1 cellular context compared by ENCODE assay signal in genomic region chr20:830011-830521, GRCh38.
TF ChIP-seq lines count a peak whose summit lies in the region.

No MANE protein-coding gene starts in this region.

TF ChIP-seq in K562, 482 proteins besides CTCF, POLR2A, EP300 and RAD21 (continued from another document):
- TF ChIP-seq CEBPZ (IDR thresholded peaks at IDR 0.05; ENCODE audit: borderline replicate concordance, low read depth, low read length) (no peak), KAT8 (IDR thresholded peaks at IDR 0.05; ENCODE audit: low read depth) (no peak), ZFP36 (IDR thresholded peaks at IDR 0.05; ENCODE audit: low read depth, low read length, partially characterized antibody) (no peak), MITF (IDR thresholded peaks at IDR 0.05) (no peak), NBN (IDR thresholded peaks at IDR 0.05; ENCODE audit: low read depth) (no peak), TAF1 (IDR thresholded peaks at IDR 0.05; ENCODE audit: control insufficient read depth, extremely low read depth, insufficient read depth, low read length, severe bottlenecking) (no peak), OTX1 (CRISPR knock-in tag; IDR thresholded peaks at IDR 0.05) (no peak), MTA2 (IDR thresholded peaks at IDR 0.05; ENCODE audit: low read depth) (no peak), HMBOX1 (IDR thresholded peaks at IDR 0.05) (no peak), SMARCE1 (IDR thresholded peaks at IDR 0.05) (no peak), RBM17 (IDR thresholded peaks at IDR 0.05; ENCODE audit: borderline replicate concordance, low read depth, low read length) (no peak), CEBPG (CRISPR knock-in tag; IDR thresholded peaks at IDR 0.05) (no peak), CEBPG (tag; conservative IDR thresholded peaks at IDR 0.05 in 1 of 2, IDR thresholded peaks at IDR 0.05 in 1 of 2) (no peak), ZNF384 (IDR thresholded peaks at IDR 0.05; ENCODE audit: low read depth, low read length) (peak; percentile 25; the same call in 1 of the 2 replicates), FOXA3 (CRISPR knock-in tag; conservative IDR thresholded peaks at IDR 0.05 in 1 of 2, IDR thresholded peaks at IDR 0.05 in 1 of 2) (no peak), ZNF239 (CRISPR knock-in tag; IDR thresholded peaks at IDR 0.05) (no peak), ZHX1 (conservative IDR thresholded peaks at IDR 0.05; ENCODE audit: low read length) (no peak), POLR2H (tag; IDR thresholded peaks at IDR 0.05; ENCODE audit: low read depth) (no peak), ZBTB2 (IDR thresholded peaks at IDR 0.05) (no peak), BHLHE40 (IDR thresholded peaks at IDR 0.05; ENCODE audit: low read length) (0 out of 2 replicates have a peak, but pooled peaks have one; percentile 34), SP1 (CRISPR knock-in tag; IDR thresholded peaks at IDR 0.05) (0 out of 2 replicates have a peak, but pooled peaks have one; percentile 15)
TF ChIP-seq in K562: peak in this region for 3.
